ENCODE assay signal across 25 cellular contexts in the genomic region with DNA sequence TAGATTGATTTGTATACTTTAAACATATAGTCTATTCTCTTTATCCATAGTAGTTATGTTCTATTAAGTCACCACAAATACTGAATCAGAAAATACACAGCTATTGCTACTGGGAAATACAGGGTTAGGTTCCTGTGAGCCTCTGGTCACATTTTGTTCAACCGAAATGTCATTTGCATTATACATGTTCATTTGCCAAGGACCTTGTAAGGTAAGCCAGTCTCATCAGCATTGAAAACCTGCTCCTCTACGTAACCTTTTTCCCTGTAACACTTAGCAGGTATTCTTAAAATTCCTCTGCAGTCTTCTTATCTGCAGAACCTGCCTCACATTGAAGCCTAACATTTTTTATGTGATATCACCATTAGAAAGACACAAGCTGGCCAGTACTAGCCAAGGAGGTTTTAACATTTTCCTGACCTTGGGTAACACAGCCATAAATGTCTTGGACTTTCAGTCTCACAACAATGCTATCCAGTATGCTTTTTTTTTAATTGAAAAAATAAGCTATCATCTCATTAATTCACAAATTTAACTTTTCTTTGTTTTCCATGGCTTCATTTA.
DNase-seq lines count a peak whose midpoint lies in the region; ATAC-seq, FAIRE-seq and TF ChIP-seq lines count a peak whose summit lies in the region.
"Had no signal": no experiment of that assay in that cellular context is flagged by ENCODE, and none has a peak within 500 bp of the region (broad histone marks: within the 10 kb centered on the region; RNA-seq: fewer than 3 reads in every experiment).

No MANE protein-coding gene starts in this region.

- no peak for TF ChIP-seq CTCF in HepG2 (CRISPR knock-in tag; IDR thresholded peaks at IDR 0.05)
- TF ChIP-seq CTCF in right lobe of liver (IDR thresholded peaks at IDR 0.05) = no peak

- no peak overlapping the region for H3K4me2 ChIP-seq in HepG2 (ENCODE audit: low read depth, low read length)
- no peak overlapping the region for H3K4me2 ChIP-seq in mesendoderm (ENCODE audit: low read length)
- H3K4me2 ChIP-seq: A549; BLaER1 treated with 17β-estradiol and CSF1 and Interleukin-3, amounts not matched to agents 10 nM and 100 nM; GM23338 had no signal

- H3K79me1 ChIP-seq in mesendoderm (ENCODE audit: low read length) = no peaks in the 10 kb centered on the region

- no peaks in the 10 kb centered on the region for H3K4me1 ChIP-seq in HepG2 (ENCODE audit: insufficient read depth, low read length)
- no peaks in the 10 kb centered on the region for H3K4me1 ChIP-seq in right lobe of liver
- no peaks in the 10 kb centered on the region for H3K4me1 ChIP-seq in mesendoderm (ENCODE audit: control insufficient read depth, low read depth, low read length)
- H3K4me1 ChIP-seq: A549; BE2C; BLaER1 treated with 17β-estradiol and CSF1 and Interleukin-3, amounts not matched to agents 10 nM and 100 nM had no signal

- in situ Hi-C loops in HepG2 (cut with HindIII; ENCODE audit: extremely low pct_ligation_motif_present, low pct_unique_long_range_greater_than_20kb) = no loop called here

- H3K36me3 ChIP-seq in HepG2 (replicated peaks in 1 of 2; ENCODE audit: control insufficient read depth in 1 of 2, insufficient read depth in 2 of 2, low read length in 2 of 2) = no peaks in the 10 kb centered on the region
- H3K36me3 ChIP-seq in right lobe of liver = no peaks in the 10 kb centered on the region
- no peaks in the 10 kb centered on the region for H3K36me3 ChIP-seq in mesendoderm (ENCODE audit: control insufficient read depth, insufficient read depth, low read length)
- H3K36me3 ChIP-seq: BE2C; BLaER1 treated with 17β-estradiol and CSF1 and Interleukin-3, amounts not matched to agents 10 nM and 100 nM had no signal

- CTCF ChIA-PET in HepG2 (lab: Yijun Ruan, JAX; ENCODE audit: low intra/inter-chr PET ratio, low total read pairs) = no interaction called here

- no peak for TF ChIP-seq RAD21 in HepG2 (CRISPR knock-in tag; IDR thresholded peaks at IDR 0.05)

- no peak overlapping the region for H2BK5ac ChIP-seq in mesendoderm (ENCODE audit: low read length)

- POLR2A ChIA-PET in HepG2 (lab: Yijun Ruan, JAX) = no interaction called here

- no peak overlapping the region for H3K56ac ChIP-seq in mesendoderm (ENCODE audit: low read length)

- H3K4me3 ChIP-seq in HepG2 (replicated peaks in 1 of 3; ENCODE audit: insufficient read depth in 1 of 3, low read depth in 2 of 3, low read length in 3 of 3) (no peak overlapping the region), right lobe of liver (no peak overlapping the region), mesendoderm (ENCODE audit: low read length) (no peak overlapping the region)
- H3K4me3 ChIP-seq: A549; BLaER1 treated with 17β-estradiol and CSF1 and Interleukin-3, amounts not matched to agents 10 nM and 100 nM; GM23338 had no signal

- no peak for FAIRE-seq in HepG2 (lab: Jason Lieb, UNC)
- FAIRE-seq: A549, GM12891, GM18507 had no signal

- 5% methylated on average over 2 of the region's 2 CpGs for WGBS in HepG2 (ENCODE audit: low lambda C conversion rate)
- 63% methylated on average over 2 of the region's 2 CpGs for WGBS in right lobe of liver (ENCODE audit: insufficient coverage, low coverage, low lambda C conversion rate, missing lambda C conversion rate)
- no CpG with 5 or more reads among the region's 2 CpGs for WGBS in mesendoderm (ENCODE audit: extremely low coverage, insufficient coverage, low lambda C conversion rate)

- H2BK15ac ChIP-seq in mesendoderm (replicated peaks; ENCODE audit: low read depth) = no peak overlapping the region

- no peak overlapping the region for H3K18ac ChIP-seq in mesendoderm (ENCODE audit: low read length)

- peak overlapping the region; percentile 42 for H2AFZ ChIP-seq in HepG2 (ENCODE audit: low read length)
- H2AFZ ChIP-seq: GM23338 had no signal

- BruUV-seq in HepG2 (replicated peaks; lab: Mats Ljungman, UMichigan) = no TSS peak

- no peak for TF ChIP-seq POLR2A in HepG2 (IDR thresholded peaks at IDR 0.05; ENCODE audit: insufficient read depth in 1 of 2, low read depth in 2 of 2, low read length in 2 of 2)
- no peak for TF ChIP-seq POLR2A in right lobe of liver (IDR thresholded peaks at IDR 0.05)

- no peak overlapping the region for H4K5ac ChIP-seq in mesendoderm (ENCODE audit: low read length)

- H3K9me3 ChIP-seq in HepG2 (ENCODE audit: low read length) (peaks cover 23% of the 10 kb centered on the region; the same call in 1 of the 2 replicates), right lobe of liver (no peaks in the 10 kb centered on the region)
- H3K9me3 ChIP-seq: A549; BE2C; BLaER1 treated with 17β-estradiol and CSF1 and Interleukin-3, amounts not matched to agents 10 nM and 100 nM had no signal

- no peak overlapping the region for H3K4ac ChIP-seq in mesendoderm (ENCODE audit: low read depth, low read length)

- H3K79me2 ChIP-seq in HepG2 (ENCODE audit: insufficient read depth, low read length) = no peaks in the 10 kb centered on the region
- no peaks in the 10 kb centered on the region for H3K79me2 ChIP-seq in mesendoderm (ENCODE audit: control insufficient read depth, insufficient read depth, low read length)

- H3K27ac ChIP-seq in HepG2 (ENCODE audit: extremely low read length, insufficient read depth, low read length) (no peak overlapping the region), right lobe of liver (no peak overlapping the region), mesendoderm (ENCODE audit: low read depth, low read length) (no peak overlapping the region)
- H3K27ac ChIP-seq: A549; BLaER1 treated with 17β-estradiol and CSF1 and Interleukin-3, amounts not matched to agents 10 nM and 100 nM had no signal

- DNase-seq in Right ventricle myocardium superior (no peak), cardiac septum (ENCODE audit: low spot score) (no peak), HepG2 (ENCODE audit: low spot score) (no peak), right lobe of liver (no peak), mesendoderm (peak; percentile 1), COLO829 (ENCODE audit: low spot score) (no peak)
- DNase-seq: 8988T; ACHN; AML-193; BE2C; Calu3; CD4-positive, alpha-beta T cell; CD8-positive, alpha-beta memory T cell; COR-L47; DMS53; DMS79 treated with DMSO at 0.1 percent for 48 hours; GF-D8; H9 had no signal

- no peak overlapping the region for H2BK120ac ChIP-seq in mesendoderm (ENCODE audit: low read depth, low read length)

- intact Hi-C loops in Right ventricle myocardium superior (cut with DNase I) (no loop called here), cardiac septum (cut with DNase I) (loop anchor here (10.0 kb wide), 1 partner anchor 141 kb away; no protein-coding TSS in a partner anchor), HepG2 (cut with micrococcal nuclease; ENCODE audit: unreplicated experiment) (no loop called here), right lobe of liver (cut with DNase I) (no loop called here)

- no peak overlapping the region for H4K8ac ChIP-seq in mesendoderm (ENCODE audit: low read depth, low read length)

- H3K23ac ChIP-seq in mesendoderm (ENCODE audit: low read length) = no peak overlapping the region

- H3K27me3 ChIP-seq in HepG2 (ENCODE audit: control insufficient read depth in 1 of 2, insufficient read depth in 2 of 2, low read length in 2 of 2) (no peaks in the 10 kb centered on the region; a peak in 1 of 5 replicates), right lobe of liver (no peaks in the 10 kb centered on the region), mesendoderm (ENCODE audit: insufficient read depth, low read length, poor library complexity) (no peaks in the 10 kb centered on the region)
- H3K27me3 ChIP-seq: BE2C; BLaER1 treated with 17β-estradiol and CSF1 and Interleukin-3, amounts not matched to agents 10 nM and 100 nM had no signal

- TF ChIP-seq EP300 in HepG2 (IDR thresholded peaks at IDR 0.05; ENCODE audit: low read depth in 2 of 2, low read length in 2 of 2) (no peak), HepG2 (CRISPR knock-in tag; IDR thresholded peaks at IDR 0.05; ENCODE audit: borderline replicate concordance) (no peak)

- no peaks in the 10 kb centered on the region for H4K20me1 ChIP-seq in HepG2 (ENCODE audit: insufficient read depth, low read length)
- H4K20me1 ChIP-seq: BLaER1 treated with 17β-estradiol and CSF1 and Interleukin-3, amounts not matched to agents 10 nM and 100 nM had no signal

- ATAC-seq in Right ventricle myocardium superior (ENCODE audit: poor library complexity) (peak; percentile 57), HepG2 (no peak), right lobe of liver (no peak), HG03342 (IDR thresholded peaks at IDR 0.05; ENCODE audit: unreplicated experiment) (no peak)
- ATAC-seq: A549, GM23338, HCT116 had no signal

- no peak overlapping the region for H2AK5ac ChIP-seq in mesendoderm (ENCODE audit: low read length)

- no peak overlapping the region for H3K9ac ChIP-seq in HepG2 (ENCODE audit: insufficient read depth, low read depth, low read length)
- no peak overlapping the region for H3K9ac ChIP-seq in mesendoderm (ENCODE audit: low read length)
- H3K9ac ChIP-seq: BLaER1 treated with 17β-estradiol and CSF1 and Interleukin-3, amounts not matched to agents 10 nM and 100 nM had no signal

TF ChIP-seq in HepG2, 621 proteins besides CTCF, POLR2A, EP300 and RAD21:
- TF ChIP-seq SP2 (CRISPR knock-in tag; IDR thresholded peaks at IDR 0.05) (no peak), FOXP1 (IDR thresholded peaks at IDR 0.05) (no peak), FOXP1 (CRISPR knock-in tag; IDR thresholded peaks at IDR 0.05) (no peak)
